Comparison of ENCODE assay signal across 13 cellular contexts in the genomic region with DNA sequence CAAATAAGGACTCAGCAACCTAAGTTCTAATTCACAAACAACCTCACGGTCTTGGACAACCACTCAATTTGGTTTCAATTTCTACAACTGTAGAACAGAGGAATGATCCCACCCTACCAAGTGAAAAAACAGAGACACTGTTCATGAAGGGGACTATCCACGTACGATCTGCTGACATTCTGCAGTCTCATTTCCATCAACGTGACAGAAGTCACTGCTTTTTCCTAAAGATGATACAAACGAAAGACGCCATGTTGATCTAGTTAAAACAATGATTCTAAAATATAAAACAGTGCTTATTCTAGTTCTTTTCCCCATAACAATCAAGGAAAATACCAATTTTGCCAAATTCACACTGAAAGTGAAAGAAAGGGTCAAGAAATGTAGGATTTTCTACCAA. TPM values are rescaled to one million over a fixed set of nuclear protein-coding genes. Genes with fewer than 3 reads are reported as not detected.
DNase-seq lines count a peak whose midpoint lies in the region; ATAC-seq, FAIRE-seq and TF ChIP-seq lines count a peak whose summit lies in the region.
"Had no signal": no experiment of that assay in that cellular context is flagged by ENCODE, and none has a peak within 500 bp of the region (broad histone marks: within the 10 kb centered on the region; RNA-seq: fewer than 3 reads in every experiment).

No MANE protein-coding gene starts in this region.

- H3K4me1 ChIP-seq in ascending aorta = peaks cover 18 to 73% of the 10 kb centered on the region in 2 donors
- peaks cover 42% of the 10 kb centered on the region for H3K4me1 ChIP-seq in mesodermal cell (ENCODE audit: control insufficient read depth, insufficient read depth, low read length, poor library complexity, severe bottlenecking)
- peaks cover 70 to 96% of the 10 kb centered on the region in 2 donors for H3K4me1 ChIP-seq in thoracic aorta (ENCODE audit: control insufficient read depth in 1 of 2, low read depth in 2 of 2)
- H3K4me1 ChIP-seq in kidney (ENCODE audit: control insufficient read depth in 1 of 2, insufficient read depth in 1 of 2, low read depth in 1 of 2, low read length in 2 of 2) = peaks cover 13 to 32% of the 10 kb centered on the region in 2 donors

- peaks cover 91% of the 10 kb centered on the region for H3K4me1 Mint-ChIP-seq in activated T-cell treated with anti-CD3 and anti-CD28 coated beads, Interleukin-2, amount 50 U/mL, for 72 hours (ENCODE audit: low read depth)

- DNase-seq in activated T-cell treated with anti-CD3 and anti-CD28 coated beads, Interleukin-2, amount 50 U/mL, for 72 hours = no peak
- no peak for DNase-seq in activated T-cell treated with anti-CD3 and anti-CD28 coated beads, Interleukin-2, amount 50 U/mL, for 48 hours
- DNase-seq in ascending aorta (ENCODE audit: low spot score in 2 of 2) (no peak), thoracic aorta (ENCODE audit: low spot score) (no peak), NCI-H2081 treated with DMSO at 0.1 percent for 48 hours (lab: John Stamatoyannopoulos, UW) (no peak), NCI-H1417 (lab: John Stamatoyannopoulos, UW) (no peak), kidney (no peak)
- DNase-seq: activated CD4-positive, alpha-beta T cell treated with anti-CD3 and anti-CD28 coated beads, Interleukin-2, amount 50 U/mL, for 48 hours; NCI-H2081; pancreas had no signal

- no peak overlapping the region for H3K4me3 ChIP-seq in ascending aorta
- no peak overlapping the region for H3K4me3 ChIP-seq in mesodermal cell (ENCODE audit: extremely low read depth, insufficient read depth, low read length, poor library complexity, severe bottlenecking)
- no peak overlapping the region for H3K4me3 ChIP-seq in thoracic aorta
- H3K4me3 ChIP-seq in kidney (ENCODE audit: low read length in 2 of 2) = no peak overlapping the region
- H3K4me3 ChIP-seq: pancreas had no signal

- no peaks in the 10 kb centered on the region for H3K27me3 Mint-ChIP-seq in activated T-cell treated with anti-CD3 and anti-CD28 coated beads, Interleukin-2, amount 50 U/mL, for 72 hours (ENCODE audit: low read depth)

- TF ChIP-seq CTCF in ascending aorta (IDR thresholded peaks at IDR 0.05) = no peak
- TF ChIP-seq CTCF in thoracic aorta (IDR thresholded peaks at IDR 0.05) = no peak
- TF ChIP-seq CTCF in kidney (IDR thresholded peaks at IDR 0.05; ENCODE audit: borderline replicate concordance, extremely low read depth, insufficient read depth) = no peak

- no peak for FAIRE-seq in kidney (lab: Jason Lieb, UNC)
- FAIRE-seq: bronchial epithelial cell, pancreas, RCC 7860 had no signal

- H3K36me3 ChIP-seq in ascending aorta (peaks cover 4 to 5% of the 10 kb centered on the region in 2 donors), mesodermal cell (ENCODE audit: control insufficient read depth, insufficient read depth, low read length) (peaks cover 52% of the 10 kb centered on the region), thoracic aorta (no peaks in the 10 kb centered on the region), kidney (ENCODE audit: control insufficient read depth in 1 of 2, insufficient read depth in 2 of 2, low read length in 2 of 2) (no peaks in the 10 kb centered on the region)
- H3K36me3 ChIP-seq: pancreas had no signal

- peak overlapping the region; percentile 60 to 75 for H3K4me3 Mint-ChIP-seq in activated T-cell treated with anti-CD3 and anti-CD28 coated beads, Interleukin-2, amount 50 U/mL, for 72 hours

- H3K27me3 ChIP-seq in ascending aorta (no peaks in the 10 kb centered on the region), thoracic aorta (replicated peaks; ENCODE audit: insufficient read depth) (no peaks in the 10 kb centered on the region)
- H3K27me3 ChIP-seq: pancreas had no signal

- H3K27ac Mint-ChIP-seq in activated T-cell treated with anti-CD3 and anti-CD28 coated beads, Interleukin-2, amount 50 U/mL, for 72 hours = no peak overlapping the region

- no peak for ATAC-seq in activated T-cell treated with anti-CD3 and anti-CD28 coated beads, Interleukin-2, amount 50 U/mL, for 72 hours (replicated peaks in 1 of 2)
- no peak for ATAC-seq in thoracic aorta (ENCODE audit: insufficient number of reproducible peaks, low FRiP score, low read depth)

- WGBS in mesodermal cell (ENCODE audit: insufficient coverage in 2 of 2), 2 experiments = 83 to 86% methylated on average over 3 of the region's 6 CpGs

- intact Hi-C loops in ascending aorta (cut with DNase I) (no loop called here), kidney (cut with DNase I) (no loop called here)

- H3K9ac ChIP-seq in kidney (ENCODE audit: low read length in 2 of 2) = no peak overlapping the region

- H3K9me3 ChIP-seq in ascending aorta (no peaks in the 10 kb centered on the region), mesodermal cell (ENCODE audit: control insufficient read depth, low read length) (no peaks in the 10 kb centered on the region), thoracic aorta (no peaks in the 10 kb centered on the region), kidney (ENCODE audit: control insufficient read depth in 1 of 2, low read length in 2 of 2) (no peaks in the 10 kb centered on the region)
- H3K9me3 ChIP-seq: pancreas had no signal

- H3K27ac ChIP-seq in ascending aorta (peak overlapping the region; percentile 95 to 97), mesodermal cell (ENCODE audit: low read depth, low read length, severe bottlenecking) (peak overlapping the region; percentile 96), thoracic aorta (peak overlapping the region; percentile 95), kidney (ENCODE audit: low read depth in 2 of 2, low read length in 2 of 2) (no peak overlapping the region)

- H3K9me3 Mint-ChIP-seq in activated T-cell treated with anti-CD3 and anti-CD28 coated beads, Interleukin-2, amount 50 U/mL, for 72 hours = peaks cover 0 to 3% of the 10 kb centered on the region in 2 donors

- H3K36me3 Mint-ChIP-seq in activated T-cell treated with anti-CD3 and anti-CD28 coated beads, Interleukin-2, amount 50 U/mL, for 72 hours (ENCODE audit: insufficient read depth in 2 of 2) = peaks cover 2 to 5% of the 10 kb centered on the region in 2 donors

RNA-seq across cellular contexts. Expression of a gene that starts 38.1 kb away (rescaled TPM):
- 10 to 100 TPM; 35.6 to 38.3 TPM for total RNA-seq in activated T-cell treated with anti-CD3 and anti-CD28 coated beads, Interleukin-2, amount 50 U/mL, for 72 hours
- total RNA-seq in ascending aorta (106 TPM), thoracic aorta (100 to 1,000 TPM; 157 to 208 TPM), kidney (104 TPM)
- 168 TPM for polyA plus RNA-seq in mesodermal cell (2013, experiment 1 of 2)
- polyA plus RNA-seq in mesodermal cell (2013, experiment 2 of 2) = 149 TPM
- polyA plus RNA-seq in kidney (ENCODE audit: insufficient read depth, low read depth, low replicate concordance) = 16.6 TPM

RNA-seq across cellular contexts. Expression of a gene that starts 59.5 kb away (rescaled TPM):
- 10 to 100 TPM; 49.6 to 55.4 TPM for total RNA-seq in activated T-cell treated with anti-CD3 and anti-CD28 coated beads, Interleukin-2, amount 50 U/mL, for 72 hours
- total RNA-seq in ascending aorta (2.6 TPM), thoracic aorta (10 to 100 TPM; 14.3 to 17.3 TPM), kidney (14.3 TPM)
- polyA plus RNA-seq in mesodermal cell (2013, experiment 1 of 2) = 1.1 TPM
- 0.30 TPM for polyA plus RNA-seq in mesodermal cell (2013, experiment 2 of 2)
- 3.7 TPM for polyA plus RNA-seq in kidney (ENCODE audit: insufficient read depth, low read depth, low replicate concordance)

Comparison
In these comparisons a context has a peak if more than half of its experiments do, and no peak if none do; other contexts are left out.
1. H3K27ac ChIP-seq: peak in ascending aorta (2 of 2), mesodermal cell (single experiment) and thoracic aorta (2 of 2); none in kidney (0 of 2).